Comparison of ENCODE assay signal across 25 cellular contexts in genomic region chr2:187855689-187856088, GRCh38.
"Had no signal": no experiment of that assay in that cellular context is flagged by ENCODE, and none has a peak within 500 bp of the region (broad histone marks: within the 10 kb centered on the region; RNA-seq: fewer than 3 reads in every experiment).

No MANE protein-coding gene starts in this region.

- H3K4me1 Mint-ChIP-seq: IgD-negative memory B cell had no signal

- H3K27me3 Mint-ChIP-seq: IgD-negative memory B cell had no signal

- H3K27ac ChIP-seq: KMS-11, RWPE1 had no signal

- H3K27ac Mint-ChIP-seq: IgD-negative memory B cell had no signal

- H3K9me2 ChIP-seq: SK-N-SH had no signal

- H3K36me3 Mint-ChIP-seq: IgD-negative memory B cell had no signal

- H3K9me3 ChIP-seq: SK-N-SH had no signal

- H3K4me3 ChIP-seq: K562 had no signal

- H3K4me2 ChIP-seq: KMS-11, SK-N-SH had no signal

- DNase-seq: Kasumi-1; MM.1S; NCI-H1092 treated with DMSO at 0.1 percent for 48 hours; NCI-H1417 treated with DMSO at 0.1 percent for 48 hours; NCI-H146; NCI-H1694 treated with DMSO at 0.1 percent for 48 hours; NCI-H1930; NCI-H2081; NCI-H2107; NCI-H2171 treated with DMSO at 0.1 percent for 48 hours; NCI-H345; NCI-H524; NCI-H526 treated with DMSO at 0.1 percent for 48 hours; NCI-H748 treated with DMSO at 0.1 percent for 48 hours; NK-92 treated with Interleukin-12 subunit alpha and Interleukin-12 subunit beta, amount 100 ng/mL, for 24 hours; PC-3; SHP77; SK-N-SH; SW 1271 had no signal

- ATAC-seq: HepG2, K562, Panc1, PC-3 had no signal

- H3K4me3 Mint-ChIP-seq: IgD-negative memory B cell had no signal

- FAIRE-seq: HepG2, K562 had no signal
